Comparison of ENCODE assay signal across 8 cellular contexts in genomic region chr2:160294339-160294803, GRCh38.
DNase-seq lines count a peak whose midpoint lies in the region; ATAC-seq and TF ChIP-seq lines count a peak whose summit lies in the region.

No MANE protein-coding gene starts in this region.

- no peaks in the 10 kb centered on the region for H3K27me3 ChIP-seq in cardiac muscle cell

- peaks cover 48% of the 10 kb centered on the region for H3K4me1 Mint-ChIP-seq in activated CD4-positive, alpha-beta T cell treated with anti-CD3 and anti-CD28 coated beads, Interleukin-2, amount 10 ng/mL, durations not matched to agents 24 days and 14 days

- no peaks in the 10 kb centered on the region for H3K9me3 Mint-ChIP-seq in activated CD4-positive, alpha-beta T cell treated with anti-CD3 and anti-CD28 coated beads, Interleukin-2, amount 10 ng/mL, durations not matched to agents 24 days and 14 days

- DNase-seq in ELR (ENCODE audit: low read depth) (peak; percentile 88), cardiac muscle cell (ENCODE audit: low read depth in 1 of 2, low spot score in 1 of 2) (peak in 1 of 2 donors; percentile 95), posterior cingulate gyrus (no peak), C1 segment of cervical spinal cord (lab: John Stamatoyannopoulos, UW) (no peak)
- peak; percentile 66 for DNase-seq in activated CD4-positive, alpha-beta T cell treated with anti-CD3 and anti-CD28 coated beads, Interleukin-2, amount 10 ng/mL, durations not matched to agents 24 days and 14 days
- peak; percentile 33 to 37 for DNase-seq in stimulated activated CD4-positive, alpha-beta T cell treated with anti-CD3 and anti-CD28 coated beads, Interleukin-2, amount 100 ng/mL, for 24 hours

- H3K4me1 ChIP-seq in cardiac muscle cell (ENCODE audit: low read depth), result peaks cover 28% of the 10 kb centered on the region

- no peaks in the 10 kb centered on the region for H3K27me3 Mint-ChIP-seq in activated CD4-positive, alpha-beta T cell treated with anti-CD3 and anti-CD28 coated beads, Interleukin-2, amount 10 ng/mL, durations not matched to agents 24 days and 14 days

- H3K36me3 ChIP-seq in cardiac muscle cell, result peaks cover 17% of the 10 kb centered on the region

- H3K36me3 Mint-ChIP-seq in activated CD4-positive, alpha-beta T cell treated with anti-CD3 and anti-CD28 coated beads, Interleukin-2, amount 10 ng/mL, durations not matched to agents 24 days and 14 days (ENCODE audit: low read depth), result peaks cover 67% of the 10 kb centered on the region

- H3K27ac Mint-ChIP-seq in activated CD4-positive, alpha-beta T cell treated with anti-CD3 and anti-CD28 coated beads, Interleukin-2, amount 10 ng/mL, durations not matched to agents 24 days and 14 days, result peak overlapping the region; percentile 23

- H3K9me3 ChIP-seq in cardiac muscle cell (ENCODE audit: low read depth), result no peaks in the 10 kb centered on the region

- H3K4me3 ChIP-seq in cardiac muscle cell, result no peak overlapping the region

- intact Hi-C loops in activated CD4-positive, alpha-beta T cell treated with anti-CD3 and anti-CD28 coated beads, Interleukin-2, amount 10 ng/mL, durations not matched to agents 24 days and 14 days (cut with micrococcal nuclease), result loop anchor here (1.0 to 2.0 kb wide), 2 partner anchors 28 kb away; no protein-coding TSS in a partner anchor
- intact Hi-C loops in posterior cingulate gyrus (cut with DNase I), result no loop called here

- H3K27ac ChIP-seq in cardiac muscle cell, result peak overlapping the region; percentile 48

- ATAC-seq in HG02852 (IDR thresholded peaks at IDR 0.05; ENCODE audit: unreplicated experiment) (peak; percentile 67), HG02970 (IDR thresholded peaks at IDR 0.05; ENCODE audit: low FRiP score, unreplicated experiment) (no peak)

- no peak for TF ChIP-seq CTCF in cardiac muscle cell (IDR thresholded peaks at IDR 0.05; ENCODE audit: low read depth, low read length)

- H3K4me3 Mint-ChIP-seq in activated CD4-positive, alpha-beta T cell treated with anti-CD3 and anti-CD28 coated beads, Interleukin-2, amount 10 ng/mL, durations not matched to agents 24 days and 14 days, result peak overlapping the region; percentile 17

Comparison
In these comparisons a context has a peak if more than half of its experiments do, and no peak if none do; other contexts are left out.
1. DNase-seq: peak in ELR (single experiment), activated CD4-positive, alpha-beta T cell treated with anti-CD3 and anti-CD28 coated beads, Interleukin-2, amount 10 ng/mL, durations not matched to agents 24 days and 14 days (single experiment) and stimulated activated CD4-positive, alpha-beta T cell treated with anti-CD3 and anti-CD28 coated beads, Interleukin-2, amount 100 ng/mL, for 24 hours (2 of 2); none in posterior cingulate gyrus (0 of 10) and C1 segment of cervical spinal cord (0 of 14).